Comparison of ENCODE assay signal across 10 cellular contexts in genomic region chr4:8278421-8279287, GRCh38. TPM values are rescaled to one million over a fixed set of nuclear protein-coding genes. Genes with fewer than 3 reads are reported as not detected.
DNase-seq lines count a peak whose midpoint lies in the region; ATAC-seq and TF ChIP-seq lines count a peak whose summit lies in the region.
"Had no signal": no experiment of that assay in that cellular context is flagged by ENCODE, and none has a peak within 500 bp of the region (broad histone marks: within the 10 kb centered on the region; RNA-seq: fewer than 3 reads in every experiment).

No MANE protein-coding gene starts in this region.

- no peak for TF ChIP-seq EP300 in gastroesophageal sphincter (IDR thresholded peaks at IDR 0.05)

- ATAC-seq in SK-N-SH treated with all-trans-retinoic acid at 6 μM for 48 hours (peak; percentile 6; the same call in 2 of the 3 replicates), gastroesophageal sphincter (no peak), HG02938 (IDR thresholded peaks at IDR 0.05; ENCODE audit: unreplicated experiment) (no peak), GM21367 (IDR thresholded peaks at IDR 0.05; ENCODE audit: unreplicated experiment) (no peak), GM18505 (IDR thresholded peaks at IDR 0.05; ENCODE audit: unreplicated experiment) (no peak)

- H3K27me3 ChIP-seq in gastroesophageal sphincter: no peaks in the 10 kb centered on the region

- TF ChIP-seq CTCF in gastroesophageal sphincter (IDR thresholded peaks at IDR 0.05): no peak

- no peaks in the 10 kb centered on the region for H3K36me3 ChIP-seq in gastroesophageal sphincter

- H3K4me3 ChIP-seq in gastroesophageal sphincter: no peak overlapping the region

- H3K4me1 ChIP-seq in gastroesophageal sphincter: peaks cover 0 to 88% (median 36%) of the 10 kb centered on the region in 3 donors

- 14 to 23% methylated on average over 5 to 8 of the region's 17 CpGs for WGBS in gastroesophageal sphincter (ENCODE audit: low coverage in 1 of 2), 2 donors

- no peak for TF ChIP-seq POLR2A in gastroesophageal sphincter (IDR thresholded peaks at IDR 0.05)
- TF ChIP-seq POLR2A in GM18505 (IDR thresholded peaks at IDR 0.05; ENCODE audit: borderline replicate concordance, extremely low read depth, insufficient read depth, insufficient read length): no peak

- no peaks in the 10 kb centered on the region for H3K9me3 ChIP-seq in gastroesophageal sphincter

- DNase-seq in GM04504 (ENCODE audit: low read depth) (peak; percentile 75), pulmonary artery endothelial cell (ENCODE audit: low read depth, low spot score) (peak; percentile 26), CD1c-positive myeloid dendritic cell (ENCODE audit: extremely low spot score) (no peak)
- DNase-seq: activated B cell treated with CpG ODN at 0.5 μM for 24 hours had no signal

- peak overlapping the region in 3 of 4 donors; percentile 43 to 82 (median 61) for H3K27ac ChIP-seq in gastroesophageal sphincter
- H3K27ac ChIP-seq: HL-60 had no signal

TF ChIP-seq in SK-N-SH treated with all-trans-retinoic acid at 6 μM for 48 hours, 23 proteins besides CTCF, POLR2A, EP300 and RAD21:
- no peak for TF ChIP-seq PPARA (CRISPR knock-in tag; IDR thresholded peaks at IDR 0.05; ENCODE audit: borderline replicate concordance)
- no peak for TF ChIP-seq ZNF565 (CRISPR knock-in tag; conservative IDR thresholded peaks at IDR 0.05; ENCODE audit: low read depth)
- no peak for TF ChIP-seq GLIS3 (CRISPR knock-in tag; IDR thresholded peaks at IDR 0.05)
- no peak for TF ChIP-seq POU6F1 (CRISPR knock-in tag; IDR thresholded peaks at IDR 0.05; ENCODE audit: borderline replicate concordance, low read depth)
- no peak for TF ChIP-seq ZFP3 (CRISPR knock-in tag; IDR thresholded peaks at IDR 0.05)
- no peak for TF ChIP-seq BACH2 (CRISPR knock-in tag; IDR thresholded peaks at IDR 0.05; ENCODE audit: borderline replicate concordance)
- no peak for TF ChIP-seq ZFP30 (CRISPR knock-in tag; IDR thresholded peaks at IDR 0.05)
- no peak for TF ChIP-seq CSDC2 (CRISPR knock-in tag; IDR thresholded peaks at IDR 0.05)
- no peak for TF ChIP-seq PATZ1 (CRISPR knock-in tag; IDR thresholded peaks at IDR 0.05; ENCODE audit: borderline replicate concordance)

RNA-seq across cellular contexts. Expression of gene HTRA3, which starts 9.1 kb away (rescaled TPM):
- total RNA-seq in gastroesophageal sphincter (10 to 100 TPM; 30.2 to 80.5 (median 59.9) TPM), pulmonary artery endothelial cell (3.3 and 6.5 TPM in 2 replicates)
- total RNA-seq: activated B cell treated with CpG ODN at 0.5 μM for 24 hours had no signal
